11 cellular contexts compared by ENCODE assay signal in genomic region chr6:163818719-163819118, GRCh38.
"Had no signal": no experiment of that assay in that cellular context is flagged by ENCODE, and none has a peak within 500 bp of the region (broad histone marks: within the 10 kb centered on the region; RNA-seq: fewer than 3 reads in every experiment).

No MANE protein-coding gene starts in this region.

- H3K4me1 ChIP-seq: HAP-1 had no signal

- H2AFZ ChIP-seq: GM23248, GM23338 had no signal

- H3K9ac ChIP-seq: GM23248 had no signal

- H3K9me3 Mint-ChIP-seq: GM23338, H9 had no signal

- DNase-seq: GM23248, GOT3, H7, H9, HCEC 1CT, HFFc6 had no signal

- H3K4me3 ChIP-seq: GM23248, GM23338, HAP-1 had no signal

- H3K4me1 Mint-ChIP-seq: GM23338, H9 had no signal

- H3K36me3 ChIP-seq: HAP-1 had no signal

- H3K27ac Mint-ChIP-seq: GM23338, H9, HFFc6 had no signal

- ATAC-seq: GM23338, HCT116 had no signal

- FAIRE-seq: H1, H54 had no signal

- H3K9me3 ChIP-seq: HAP-1 had no signal

- H3K4me3 Mint-ChIP-seq: GM23338, H9, HFFc6 had no signal

- H3K4me2 ChIP-seq: GM23338 had no signal

- H3K27ac ChIP-seq: GM23248 had no signal
